Comparison of ENCODE assay signal across 17 cellular contexts in genomic region chr12:106045251-106045674, GRCh38.
"Had no signal": no experiment of that assay in that cellular context is flagged by ENCODE, and none has a peak within 500 bp of the region (broad histone marks: within the 10 kb centered on the region; RNA-seq: fewer than 3 reads in every experiment).

No MANE protein-coding gene starts in this region.

- H3K9me3 ChIP-seq: psoas muscle, sigmoid colon, suprapubic skin, upper lobe of left lung had no signal

- H3K4me3 ChIP-seq: psoas muscle, sigmoid colon, suprapubic skin, upper lobe of left lung had no signal

- H3K27ac Mint-ChIP-seq: activated CD4-positive, alpha-beta T cell treated with anti-CD3 and anti-CD28 coated beads for 36 hours; activated CD8-positive, alpha-beta T cell treated with anti-CD3 and anti-CD28 coated beads, Interleukin-2, amount 10 ng/mL, durations not matched to agents 7 days and 5 days; activated naive CD4-positive, alpha-beta T cell treated with anti-CD3 and anti-CD28 coated beads for 36 hours; dendritic cell treated with granulocyte-macrophage colony-stimulating factor and Interleukin-4, amounts not matched to agents 40 ng/mL and 50 ng/mL, for 4 days; endodermal cell; immature natural killer cell had no signal

- ATAC-seq: activated CD4-positive, alpha-beta T cell treated with anti-CD3 and anti-CD28 coated beads for 36 hours; activated CD8-positive, alpha-beta T cell treated with anti-CD3 and anti-CD28 coated beads, Interleukin-2, amount 10 ng/mL, durations not matched to agents 7 days and 5 days; psoas muscle had no signal

- H3K4me1 ChIP-seq: psoas muscle, sigmoid colon, suprapubic skin, upper lobe of left lung had no signal

- H3K4me3 Mint-ChIP-seq: activated CD4-positive, alpha-beta T cell treated with anti-CD3 and anti-CD28 coated beads for 36 hours; activated CD8-positive, alpha-beta T cell treated with anti-CD3 and anti-CD28 coated beads, Interleukin-2, amount 10 ng/mL, durations not matched to agents 7 days and 5 days; activated naive CD4-positive, alpha-beta T cell treated with anti-CD3 and anti-CD28 coated beads for 36 hours; dendritic cell treated with granulocyte-macrophage colony-stimulating factor and Interleukin-4, amounts not matched to agents 40 ng/mL and 50 ng/mL, for 4 days; endodermal cell; immature natural killer cell had no signal

- H3K27ac ChIP-seq: psoas muscle, sigmoid colon, suprapubic skin, upper lobe of left lung, VCaP had no signal

- H3K36me3 Mint-ChIP-seq: immature natural killer cell had no signal

- H3K4me1 Mint-ChIP-seq: activated CD4-positive, alpha-beta T cell treated with anti-CD3 and anti-CD28 coated beads for 36 hours; immature natural killer cell had no signal

- H3K27me3 ChIP-seq: sigmoid colon, suprapubic skin, upper lobe of left lung had no signal

- H3K36me3 ChIP-seq: sigmoid colon, suprapubic skin, upper lobe of left lung had no signal

- H3K27me3 Mint-ChIP-seq: dendritic cell treated with granulocyte-macrophage colony-stimulating factor and Interleukin-4, amounts not matched to agents 40 ng/mL and 50 ng/mL, for 4 days had no signal

- DNase-seq: activated CD4-positive, alpha-beta T cell treated with anti-CD3 and anti-CD28 coated beads for 36 hours; activated CD8-positive, alpha-beta memory T cell treated with anti-CD3 and anti-CD28 coated beads, Interleukin-2, amount 50 U/mL, for 48 hours; activated CD8-positive, alpha-beta T cell treated with anti-CD3 and anti-CD28 coated beads, Interleukin-2, amount 10 ng/mL, durations not matched to agents 7 days and 5 days; activated naive CD4-positive, alpha-beta T cell treated with anti-CD3 and anti-CD28 coated beads for 36 hours; endodermal cell; erythroblast; glutamatergic neuron; immature natural killer cell; psoas muscle; sigmoid colon; stimulated activated CD4-positive, alpha-beta T cell treated with anti-CD3 and anti-CD28 coated beads, Interleukin-2, amount 100 ng/mL, for 48 hours; stimulated activated naive CD4-positive, alpha-beta T cell treated with Interleukin-2 at 50 U/mL for 16 hours; T1000; upper lobe of left lung had no signal

- H3K9me3 Mint-ChIP-seq: activated naive CD4-positive, alpha-beta T cell treated with anti-CD3 and anti-CD28 coated beads for 36 hours; dendritic cell treated with granulocyte-macrophage colony-stimulating factor and Interleukin-4, amounts not matched to agents 40 ng/mL and 50 ng/mL, for 4 days; endodermal cell; immature natural killer cell had no signal
